Comparison of ENCODE assay signal across 28 cellular contexts in genomic region chr11:73872746-73873412, GRCh38. TPM values are rescaled to one million over a fixed set of nuclear protein-coding genes. Genes with fewer than 3 reads are reported as not detected.
DNase-seq lines count a peak whose midpoint lies in the region; ATAC-seq, FAIRE-seq and TF ChIP-seq lines count a peak whose summit lies in the region.
"Had no signal": no experiment of that assay in that cellular context is flagged by ENCODE, and none has a peak within 500 bp of the region (broad histone marks: within the 10 kb centered on the region; RNA-seq: fewer than 3 reads in every experiment).

No MANE protein-coding gene starts in this region.

- POLR2A ChIA-PET in naive thymus-derived CD8-positive, alpha-beta T cell (lab: Charles Lee), result interaction anchor here (0.7 to 0.9 kb wide), 2 partner anchors 21 to 112 kb away, joined by 3 to 4 read pairs; partner anchors contain the start of gene RAB6A

- no peak for TF ChIP-seq POLR2A in GM12892 (IDR thresholded peaks at IDR 0.05; ENCODE audit: low read depth, low read length)

- peak overlapping the region; percentile 86 for H3K27ac Mint-ChIP-seq in activated naive CD8-positive, alpha-beta T cell
- H3K27ac Mint-ChIP-seq in activated naive CD8-positive, alpha-beta T cell treated with anti-CD3 and anti-CD28 coated beads for 36 hours, result no peak overlapping the region
- peak overlapping the region; percentile 35 for H3K27ac Mint-ChIP-seq in activated naive CD8-positive, alpha-beta T cell treated with anti-CD3 and anti-CD28 coated beads, Interleukin-2, amount 50 U/mL, for 24 hours
- H3K27ac Mint-ChIP-seq in naive thymus-derived CD8-positive, alpha-beta T cell, result peak overlapping the region in 7 of 10 donors; percentile 19 to 93 (median 56)
- H3K27ac Mint-ChIP-seq in stimulated activated naive B cell treated with anti-CD40 and anti-IgM and Interleukin-4, amounts not matched to agents 10 μg/mL and 1 μg/mL and 100 μg/mL, for 72 hours, result peak overlapping the region; percentile 20

- peaks cover 7% of the 10 kb centered on the region for H3K36me3 Mint-ChIP-seq in activated naive CD8-positive, alpha-beta T cell
- H3K36me3 Mint-ChIP-seq in activated naive CD8-positive, alpha-beta T cell treated with anti-CD3 and anti-CD28 coated beads for 36 hours, result peaks cover 48% of the 10 kb centered on the region
- peaks cover 41% of the 10 kb centered on the region for H3K36me3 Mint-ChIP-seq in activated naive CD8-positive, alpha-beta T cell treated with anti-CD3 and anti-CD28 coated beads, Interleukin-2, amount 50 U/mL, for 24 hours (ENCODE audit: low read depth)
- H3K36me3 Mint-ChIP-seq in naive thymus-derived CD8-positive, alpha-beta T cell, result peaks cover 0 to 50% (median 6%) of the 10 kb centered on the region in 3 donors
- H3K36me3 Mint-ChIP-seq in stimulated activated naive B cell treated with anti-CD40 and anti-IgM and Interleukin-4, amounts not matched to agents 10 μg/mL and 1 μg/mL and 100 μg/mL, for 72 hours, result peaks cover 31 to 43% of the 10 kb centered on the region in 2 donors

- in situ Hi-C loops in KBM-7 (cut with MboI; ENCODE audit: low pct_unique_long_range_greater_than_20kb, low sequenced_read_pairs), result no loop called here

- no peaks in the 10 kb centered on the region for H3K9me3 Mint-ChIP-seq in activated naive CD8-positive, alpha-beta T cell (ENCODE audit: low read depth)
- H3K9me3 Mint-ChIP-seq in activated naive CD8-positive, alpha-beta T cell treated with anti-CD3 and anti-CD28 coated beads for 36 hours, result no peaks in the 10 kb centered on the region
- H3K9me3 Mint-ChIP-seq in activated naive CD8-positive, alpha-beta T cell treated with anti-CD3 and anti-CD28 coated beads, Interleukin-2, amount 50 U/mL, for 24 hours, result no peaks in the 10 kb centered on the region
- no peaks in the 10 kb centered on the region for H3K9me3 Mint-ChIP-seq in naive thymus-derived CD8-positive, alpha-beta T cell
- H3K9me3 Mint-ChIP-seq in stimulated activated naive B cell treated with anti-CD40 and anti-IgM and Interleukin-4, amounts not matched to agents 10 μg/mL and 1 μg/mL and 100 μg/mL, for 72 hours, result no peaks in the 10 kb centered on the region
- H3K9me3 Mint-ChIP-seq: stimulated activated naive CD8-positive, alpha-beta T cell treated with anti-CD3 and anti-CD28 coated beads, Interleukin-15, amount 100 ng/mL, for 72 hours had no signal

- DNase-seq in activated naive CD8-positive, alpha-beta T cell treated with anti-CD3 and anti-CD28 coated beads for 36 hours, result no peak
- DNase-seq in activated naive CD8-positive, alpha-beta T cell treated with anti-CD3 and anti-CD28 coated beads, Interleukin-2, amount 50 U/mL, for 24 hours, result no peak
- DNase-seq in naive thymus-derived CD8-positive, alpha-beta T cell, result no peak
- DNase-seq in stimulated activated naive B cell treated with anti-CD40 and anti-IgM and Interleukin-4, amounts not matched to agents 10 μg/mL and 1 μg/mL and 100 μg/mL, for 72 hours, result no peak
- DNase-seq in GM12892 (ENCODE audit: insufficient read length), result no peak
- DNase-seq in KBM-7, result no peak
- no peak for DNase-seq in COR-L47 (lab: John Stamatoyannopoulos, UW)
- DNase-seq: activated CD4-positive, CD25-positive, alpha-beta regulatory T cell treated with anti-CD3 and anti-CD28 coated beads, Interleukin-2, amount 50 U/mL, for 72 hours; activated T-cell treated with anti-CD3 and anti-CD28 coated beads, Interleukin-2, amount 50 U/mL, for 1 hour; adrenal gland; body of pancreas; dermis blood vessel endothelial cell; HCEC 1CT; head of caudate nucleus; left ventricle myocardium inferior; mesendoderm; NCI-H2029; NCI-H524; NK-92 treated with Interleukin-12 subunit alpha and Interleukin-12 subunit beta, amount 100 ng/mL, for 24 hours; nucleus accumbens; sigmoid colon; SK-N-SH; stimulated activated naive CD8-positive, alpha-beta T cell treated with anti-CD3 and anti-CD28 coated beads, Interleukin-15, amount 100 ng/mL, for 72 hours; T-helper 2 cell; uterus had no signal

- no peak for FAIRE-seq in GM12892 (lab: Jason Lieb, UNC)
- FAIRE-seq: keratinocyte had no signal

- no peaks in the 10 kb centered on the region for H3K27me3 Mint-ChIP-seq in activated naive CD8-positive, alpha-beta T cell
- H3K27me3 Mint-ChIP-seq in activated naive CD8-positive, alpha-beta T cell treated with anti-CD3 and anti-CD28 coated beads for 36 hours, result no peaks in the 10 kb centered on the region
- no peaks in the 10 kb centered on the region for H3K27me3 Mint-ChIP-seq in activated naive CD8-positive, alpha-beta T cell treated with anti-CD3 and anti-CD28 coated beads, Interleukin-2, amount 50 U/mL, for 24 hours
- H3K27me3 Mint-ChIP-seq in naive thymus-derived CD8-positive, alpha-beta T cell, result no peaks in the 10 kb centered on the region
- no peaks in the 10 kb centered on the region for H3K27me3 Mint-ChIP-seq in stimulated activated naive B cell treated with anti-CD40 and anti-IgM and Interleukin-4, amounts not matched to agents 10 μg/mL and 1 μg/mL and 100 μg/mL, for 72 hours
- H3K27me3 Mint-ChIP-seq: stimulated activated naive CD8-positive, alpha-beta T cell treated with anti-CD3 and anti-CD28 coated beads, Interleukin-15, amount 100 ng/mL, for 72 hours had no signal

- H3K4me3 Mint-ChIP-seq in activated naive CD8-positive, alpha-beta T cell, result no peak overlapping the region
- no peak overlapping the region for H3K4me3 Mint-ChIP-seq in activated naive CD8-positive, alpha-beta T cell treated with anti-CD3 and anti-CD28 coated beads for 36 hours
- H3K4me3 Mint-ChIP-seq in activated naive CD8-positive, alpha-beta T cell treated with anti-CD3 and anti-CD28 coated beads, Interleukin-2, amount 50 U/mL, for 24 hours, result no peak overlapping the region
- H3K4me3 Mint-ChIP-seq in naive thymus-derived CD8-positive, alpha-beta T cell, result no peak overlapping the region
- H3K4me3 Mint-ChIP-seq in stimulated activated naive B cell treated with anti-CD40 and anti-IgM and Interleukin-4, amounts not matched to agents 10 μg/mL and 1 μg/mL and 100 μg/mL, for 72 hours, result no peak overlapping the region
- H3K4me3 Mint-ChIP-seq: stimulated activated naive CD8-positive, alpha-beta T cell treated with anti-CD3 and anti-CD28 coated beads, Interleukin-15, amount 100 ng/mL, for 72 hours had no signal

- no peak for ATAC-seq in activated naive CD8-positive, alpha-beta T cell treated with anti-CD3 and anti-CD28 coated beads, Interleukin-2, amount 50 U/mL, for 24 hours
- ATAC-seq in naive thymus-derived CD8-positive, alpha-beta T cell, result no peak
- ATAC-seq in stimulated activated naive B cell treated with anti-CD40 and anti-IgM and Interleukin-4, amounts not matched to agents 10 μg/mL and 1 μg/mL and 100 μg/mL, for 72 hours (replicated peaks), result no peak
- ATAC-seq: body of pancreas; esophagus mucosa; stimulated activated naive CD8-positive, alpha-beta T cell treated with anti-CD3 and anti-CD28 coated beads, Interleukin-15, amount 100 ng/mL, for 72 hours had no signal

- H3K4me1 Mint-ChIP-seq in activated naive CD8-positive, alpha-beta T cell (ENCODE audit: low read depth), result peaks cover 37% of the 10 kb centered on the region
- peaks cover 23% of the 10 kb centered on the region for H3K4me1 Mint-ChIP-seq in activated naive CD8-positive, alpha-beta T cell treated with anti-CD3 and anti-CD28 coated beads for 36 hours
- peaks cover 25% of the 10 kb centered on the region for H3K4me1 Mint-ChIP-seq in activated naive CD8-positive, alpha-beta T cell treated with anti-CD3 and anti-CD28 coated beads, Interleukin-2, amount 50 U/mL, for 24 hours
- peaks cover 17 to 54% (median 37%) of the 10 kb centered on the region in 4 donors for H3K4me1 Mint-ChIP-seq in naive thymus-derived CD8-positive, alpha-beta T cell
- peaks cover 20 to 33% of the 10 kb centered on the region in 2 donors for H3K4me1 Mint-ChIP-seq in stimulated activated naive B cell treated with anti-CD40 and anti-IgM and Interleukin-4, amounts not matched to agents 10 μg/mL and 1 μg/mL and 100 μg/mL, for 72 hours

RNA-seq across cellular contexts. Expression of gene COA4, which starts 3.8 kb away (rescaled TPM):
- total RNA-seq in activated naive CD8-positive, alpha-beta T cell treated with anti-CD3 and anti-CD28 coated beads for 36 hours, result 100 to 1,000 TPM; 118 to 124 TPM
- 10 to 100 TPM; 62.4 to 77.3 TPM for total RNA-seq in naive thymus-derived CD8-positive, alpha-beta T cell
- polyA plus RNA-seq in naive thymus-derived CD8-positive, alpha-beta T cell, result 10 to 100 TPM; 48.1 to 66.8 (median 61.4) TPM
- polyA plus RNA-seq in GM12892 (2012; ENCODE audit: missing spikeins), result 93.9 TPM

RNA-seq across cellular contexts. Expression of gene PAAF1, which starts 3.9 kb away (rescaled TPM):
- 10 to 100 TPM; 33.6 to 33.8 TPM for total RNA-seq in activated naive CD8-positive, alpha-beta T cell treated with anti-CD3 and anti-CD28 coated beads for 36 hours
- total RNA-seq in naive thymus-derived CD8-positive, alpha-beta T cell, result 10 to 100 TPM; 20.4 to 24.6 TPM
- 10 to 100 TPM; 17.7 to 30.4 (median 23.9) TPM for polyA plus RNA-seq in naive thymus-derived CD8-positive, alpha-beta T cell
- polyA plus RNA-seq in GM12892 (2012; ENCODE audit: missing spikeins), result 30.3 TPM
